1 cellular context compared by ENCODE assay signal in the genomic region with DNA sequence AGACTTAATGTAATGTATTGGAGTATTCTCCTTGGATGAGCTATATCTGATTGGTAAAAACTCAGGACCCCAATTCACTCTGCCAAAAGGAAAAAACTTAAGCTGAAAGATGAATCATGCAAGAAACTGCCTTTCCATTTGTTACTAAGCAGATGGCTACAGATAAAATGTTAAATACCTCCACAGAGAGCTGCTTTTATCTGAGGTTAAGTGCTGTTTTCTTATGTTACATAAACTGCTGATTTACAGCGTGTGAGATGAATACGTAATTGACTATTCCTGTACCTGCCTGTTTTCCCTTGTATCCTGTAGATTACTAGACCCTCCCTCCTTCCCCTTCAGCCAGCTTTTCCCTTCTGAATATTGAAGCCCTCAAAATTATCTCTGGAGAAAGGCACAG.
TF ChIP-seq lines count a peak whose summit lies in the region.

No MANE protein-coding gene starts in this region.

TF ChIP-seq in WTC11, 78 proteins besides CTCF, POLR2A, EP300 and RAD21:
- TF ChIP-seq JUN (CRISPR knock-in tag; IDR thresholded peaks at IDR 0.05) = no peak
